Comparison of ENCODE assay signal across 8 cellular contexts in the genomic region with DNA sequence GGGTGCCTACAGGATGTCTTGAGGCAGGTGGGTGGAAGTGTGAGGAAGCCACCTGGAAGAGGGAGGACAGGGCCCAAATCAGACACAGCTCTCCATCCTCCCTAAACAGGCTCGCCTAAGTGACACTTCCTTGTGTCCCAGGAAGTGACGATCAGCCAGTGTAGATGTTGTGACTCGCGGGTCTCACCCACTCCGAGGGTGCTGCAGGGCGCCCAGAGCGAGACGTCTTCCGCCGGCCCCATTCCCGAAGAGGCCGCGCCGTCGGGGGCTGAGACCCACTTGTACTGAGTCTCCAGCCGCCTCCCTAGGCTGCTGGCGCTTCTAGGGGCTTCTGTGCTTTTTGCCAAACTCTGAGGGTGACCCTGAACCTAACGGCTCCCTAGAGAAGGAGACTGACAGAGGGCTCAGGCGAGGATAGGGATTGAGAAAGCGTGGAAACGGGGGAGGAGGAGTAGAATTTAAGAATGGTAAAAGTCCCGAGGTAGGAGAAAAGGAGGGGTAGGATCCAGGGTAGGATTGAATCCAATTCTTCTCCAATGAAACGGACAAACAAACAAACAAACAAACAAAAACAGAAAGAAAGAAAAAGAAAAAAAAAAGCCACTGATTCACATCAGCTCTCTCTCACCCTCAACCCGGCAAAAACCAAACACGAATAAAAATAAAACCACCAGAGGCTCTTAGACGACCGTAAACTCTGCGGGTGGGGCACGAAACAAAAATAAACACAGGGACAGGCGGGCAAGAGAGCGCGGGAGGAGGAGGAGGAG. TPM values are rescaled to one million over a fixed set of nuclear protein-coding genes. Genes with fewer than 3 reads are reported as not detected.
DNase-seq lines count a peak whose midpoint lies in the region; ATAC-seq and TF ChIP-seq lines count a peak whose summit lies in the region.

No MANE protein-coding gene starts in this region.

- no peaks in the 10 kb centered on the region for H4K20me1 ChIP-seq in BLaER1

- H3K4me1 Mint-ChIP-seq in stimulated activated memory B cell treated with anti-CD40 and anti-IgM and Interleukin-4, amounts not matched to agents 10 μg/mL and 1 μg/mL and 100 μg/mL, for 72 hours, result peaks cover 21% of the 10 kb centered on the region

- H3K4me3 ChIP-seq in BLaER1, result peak overlapping the region; percentile 95
- peak overlapping the region; percentile 50 for H3K4me3 ChIP-seq in choroid plexus epithelial cell (ENCODE audit: low read depth, low read length)

- H3K4me2 ChIP-seq in BLaER1, result peak overlapping the region; percentile 89

- peaks cover 51% of the 10 kb centered on the region for H3K27me3 Mint-ChIP-seq in stimulated activated memory B cell treated with anti-CD40 and anti-IgM and Interleukin-4, amounts not matched to agents 10 μg/mL and 1 μg/mL and 100 μg/mL, for 72 hours

- H3K27ac ChIP-seq in BLaER1 (peak overlapping the region; percentile 87; the same call in 1 of the 2 replicates), layer of hippocampus (ENCODE audit: low read depth, low read length) (peak overlapping the region; percentile 66)

- H3K27me3 ChIP-seq in BLaER1, result peaks cover 36% of the 10 kb centered on the region
- H3K27me3 ChIP-seq in layer of hippocampus (ENCODE audit: control insufficient read depth, insufficient read depth, low read length), result no peaks in the 10 kb centered on the region

- peak overlapping the region; percentile 90 for H3K9ac ChIP-seq in BLaER1

- no peaks in the 10 kb centered on the region for H3K9me3 ChIP-seq in BLaER1

- TF ChIP-seq CTCF in choroid plexus epithelial cell (conservative IDR thresholded peaks at IDR 0.05; ENCODE audit: low read depth, low read length), result no peak

- ATAC-seq in GM19452 (IDR thresholded peaks at IDR 0.05; ENCODE audit: unreplicated experiment) (peak; percentile 9), GM18907 (IDR thresholded peaks at IDR 0.05; ENCODE audit: unreplicated experiment) (no peak)
- peak; percentile 74 for ATAC-seq in stimulated activated memory B cell treated with anti-CD40 and anti-IgM and Interleukin-4, amounts not matched to agents 10 μg/mL and 1 μg/mL and 100 μg/mL, for 72 hours

- H3K36me3 Mint-ChIP-seq in stimulated activated memory B cell treated with anti-CD40 and anti-IgM and Interleukin-4, amounts not matched to agents 10 μg/mL and 1 μg/mL and 100 μg/mL, for 72 hours, result no peaks in the 10 kb centered on the region

- H3K36me3 ChIP-seq in BLaER1, result no peaks in the 10 kb centered on the region

- peaks cover 22% of the 10 kb centered on the region for H3K4me1 ChIP-seq in BLaER1

- peak overlapping the region; percentile 81 for H3K27ac Mint-ChIP-seq in stimulated activated memory B cell treated with anti-CD40 and anti-IgM and Interleukin-4, amounts not matched to agents 10 μg/mL and 1 μg/mL and 100 μg/mL, for 72 hours

- H3K4me3 Mint-ChIP-seq in stimulated activated memory B cell treated with anti-CD40 and anti-IgM and Interleukin-4, amounts not matched to agents 10 μg/mL and 1 μg/mL and 100 μg/mL, for 72 hours, result peak overlapping the region; percentile 86

- DNase-seq in NCI-H460 (ENCODE audit: extremely low read depth, low read depth), result peak; percentile 16
- peak; percentile 6 for DNase-seq in choroid plexus epithelial cell (ENCODE audit: low read depth)
- DNase-seq in GM19238 (ENCODE audit: insufficient read length, low spot score), result no peak

- no peaks in the 10 kb centered on the region for H3K9me3 Mint-ChIP-seq in stimulated activated memory B cell treated with anti-CD40 and anti-IgM and Interleukin-4, amounts not matched to agents 10 μg/mL and 1 μg/mL and 100 μg/mL, for 72 hours

RNA-seq across cellular contexts. Expression of gene MARK1, which starts 0.5 kb away (rescaled TPM):
- 3.8 and 4.3 TPM in 2 replicates for total RNA-seq in NCI-H460 (2014; rRNA removed; shearing (Covaris generic))
- 1.9 and 4.7 TPM in 2 replicates for polyA plus RNA-seq in NCI-H460 (2014; cell fraction: nucleus; rRNA removed)
